1 cellular context compared by ENCODE assay signal in genomic region chr11:33716236-33716635, GRCh38.
TF ChIP-seq lines count a peak whose summit lies in the region.

No MANE protein-coding gene starts in this region.

TF ChIP-seq in K562, 482 proteins besides CTCF, POLR2A, EP300 and RAD21:
- TF ChIP-seq HDGF (IDR thresholded peaks at IDR 0.05) (no peak), E2F1 (CRISPR knock-in tag; IDR thresholded peaks at IDR 0.05) (no peak), ID3 (CRISPR knock-in tag; IDR thresholded peaks at IDR 0.05) (no peak), ID3 (tag; IDR thresholded peaks at IDR 0.05) (no peak), POLR2B (IDR thresholded peaks at IDR 0.05; ENCODE audit: low read depth, partially characterized antibody) (no peak), DLX4 (CRISPR knock-in tag; IDR thresholded peaks at IDR 0.05) (no peak), ZNF512 (tag; IDR thresholded peaks at IDR 0.05) (0 out of 2 replicates have a peak, but pooled peaks have one; percentile 32)
